1 cellular context compared by ENCODE assay signal in the genomic region with DNA sequence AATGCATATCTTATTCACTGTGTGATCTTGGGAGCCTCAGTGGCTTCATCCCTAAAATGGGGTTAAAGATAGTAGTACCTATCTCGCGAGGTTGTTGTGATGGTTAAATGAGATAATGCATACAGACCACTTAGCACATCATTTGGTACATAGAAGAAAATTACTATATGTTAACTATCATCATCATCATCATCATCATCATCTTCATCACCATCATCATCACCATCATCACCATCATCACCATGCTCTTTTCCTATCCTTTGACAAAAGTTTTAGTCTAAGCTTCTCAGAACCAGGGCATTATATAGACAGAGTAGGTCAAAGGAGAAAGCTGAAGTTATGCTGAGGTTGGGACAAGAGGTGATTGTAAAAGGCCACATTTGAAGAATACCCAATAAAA.
TF ChIP-seq lines count a peak whose summit lies in the region.

No MANE protein-coding gene starts in this region.

TF ChIP-seq in HepG2, 621 proteins besides CTCF, POLR2A, EP300 and RAD21:
- TF ChIP-seq ZNF512 (CRISPR knock-in tag; IDR thresholded peaks at IDR 0.05) = no peak
- no peak for TF ChIP-seq ZNF788 (CRISPR knock-in tag; IDR thresholded peaks at IDR 0.05; ENCODE audit: borderline replicate concordance)
- peak; percentile 64; the same call in 1 of the 2 replicates for TF ChIP-seq CREB1 (IDR thresholded peaks at IDR 0.05)
- TF ChIP-seq CREB1 (CRISPR knock-in tag; IDR thresholded peaks at IDR 0.05) = no peak
- TF ChIP-seq ZNF629 (CRISPR knock-in tag; conservative IDR thresholded peaks at IDR 0.05) = peak; percentile 60
TF ChIP-seq in HepG2: peak in this region for 2.
